Comparison of ENCODE assay signal across 1 cellular context in the genomic region with DNA sequence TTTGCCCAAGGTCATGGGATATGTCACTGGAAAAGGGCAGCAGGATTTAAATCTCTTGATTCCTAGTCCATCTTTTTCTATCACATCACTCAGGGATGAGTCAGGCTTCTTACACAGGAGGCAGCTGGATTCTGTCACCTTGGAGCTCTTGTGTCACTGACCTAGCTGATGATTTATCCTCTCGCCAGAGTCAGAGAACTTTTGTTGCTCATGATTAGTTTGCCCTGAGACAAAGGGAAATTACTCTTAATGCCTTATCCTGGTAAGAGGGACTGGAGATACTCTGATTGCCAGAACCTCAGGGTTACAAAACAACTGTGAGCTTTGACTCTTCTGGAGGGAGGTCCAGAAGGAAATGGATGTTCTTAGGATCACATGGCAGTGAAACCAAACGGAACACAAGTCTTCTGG.
A peak's percentile ranks its signal among the peaks of the same experiment; 100 is the strongest.
TF ChIP-seq lines count a peak whose summit lies in the region.

No MANE protein-coding gene starts in this region.

TF ChIP-seq in K562, 482 proteins besides CTCF, POLR2A, EP300 and RAD21 (continued from another document):
- TF ChIP-seq, protein P1, sequence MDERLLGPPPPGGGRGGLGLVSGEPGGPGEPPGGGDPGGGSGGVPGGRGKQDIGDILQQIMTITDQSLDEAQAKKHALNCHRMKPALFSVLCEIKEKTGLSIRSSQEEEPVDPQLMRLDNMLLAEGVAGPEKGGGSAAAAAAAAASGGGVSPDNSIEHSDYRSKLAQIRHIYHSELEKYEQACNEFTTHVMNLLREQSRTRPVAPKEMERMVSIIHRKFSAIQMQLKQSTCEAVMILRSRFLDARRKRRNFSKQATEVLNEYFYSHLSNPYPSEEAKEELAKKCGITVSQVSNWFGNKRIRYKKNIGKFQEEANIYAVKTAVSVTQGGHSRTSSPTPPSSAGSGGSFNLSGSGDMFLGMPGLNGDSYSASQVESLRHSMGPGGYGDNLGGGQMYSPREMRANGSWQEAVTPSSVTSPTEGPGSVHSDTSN (CRISPR knock-in tag; IDR thresholded peaks at IDR 0.05; ENCODE audit: low read depth): no peak
- TF ChIP-seq, protein P1 (tag; conservative IDR thresholded peaks at IDR 0.05; ENCODE audit: low read depth): peak; percentile 58
- TF ChIP-seq KDM1A (IDR thresholded peaks at IDR 0.05) (peak in 1 of 2 experiments; percentile 21; a peak in 1 of 4 replicates), HEY1 (CRISPR knock-in tag; IDR thresholded peaks at IDR 0.05; ENCODE audit: borderline replicate concordance) (no peak), MEIS2 (IDR thresholded peaks at IDR 0.05; ENCODE audit: partially characterized antibody) (peak; percentile 83), HDAC8 (tag; IDR thresholded peaks at IDR 0.05) (no peak)
